ENCODE assay signal across 1 cellular context in genomic region chr4:140252742-140253555, GRCh38.
TF ChIP-seq lines count a peak whose summit lies in the region.

No MANE protein-coding gene starts in this region.

TF ChIP-seq in GM23338, 12 proteins besides CTCF, POLR2A, EP300 and RAD21 (continued from another document):
- TF ChIP-seq, protein P1, sequence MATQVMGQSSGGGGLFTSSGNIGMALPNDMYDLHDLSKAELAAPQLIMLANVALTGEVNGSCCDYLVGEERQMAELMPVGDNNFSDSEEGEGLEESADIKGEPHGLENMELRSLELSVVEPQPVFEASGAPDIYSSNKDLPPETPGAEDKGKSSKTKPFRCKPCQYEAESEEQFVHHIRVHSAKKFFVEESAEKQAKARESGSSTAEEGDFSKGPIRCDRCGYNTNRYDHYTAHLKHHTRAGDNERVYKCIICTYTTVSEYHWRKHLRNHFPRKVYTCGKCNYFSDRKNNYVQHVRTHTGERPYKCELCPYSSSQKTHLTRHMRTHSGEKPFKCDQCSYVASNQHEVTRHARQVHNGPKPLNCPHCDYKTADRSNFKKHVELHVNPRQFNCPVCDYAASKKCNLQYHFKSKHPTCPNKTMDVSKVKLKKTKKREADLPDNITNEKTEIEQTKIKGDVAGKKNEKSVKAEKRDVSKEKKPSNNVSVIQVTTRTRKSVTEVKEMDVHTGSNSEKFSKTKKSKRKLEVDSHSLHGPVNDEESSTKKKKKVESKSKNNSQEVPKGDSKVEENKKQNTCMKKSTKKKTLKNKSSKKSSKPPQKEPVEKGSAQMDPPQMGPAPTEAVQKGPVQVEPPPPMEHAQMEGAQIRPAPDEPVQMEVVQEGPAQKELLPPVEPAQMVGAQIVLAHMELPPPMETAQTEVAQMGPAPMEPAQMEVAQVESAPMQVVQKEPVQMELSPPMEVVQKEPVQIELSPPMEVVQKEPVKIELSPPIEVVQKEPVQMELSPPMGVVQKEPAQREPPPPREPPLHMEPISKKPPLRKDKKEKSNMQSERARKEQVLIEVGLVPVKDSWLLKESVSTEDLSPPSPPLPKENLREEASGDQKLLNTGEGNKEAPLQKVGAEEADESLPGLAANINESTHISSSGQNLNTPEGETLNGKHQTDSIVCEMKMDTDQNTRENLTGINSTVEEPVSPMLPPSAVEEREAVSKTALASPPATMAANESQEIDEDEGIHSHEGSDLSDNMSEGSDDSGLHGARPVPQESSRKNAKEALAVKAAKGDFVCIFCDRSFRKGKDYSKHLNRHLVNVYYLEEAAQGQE (IDR thresholded peaks at IDR 0.05; ENCODE audit: unreplicated experiment): no peak
- TF ChIP-seq CREB1 (CRISPR knock-in tag; IDR thresholded peaks at IDR 0.05; ENCODE audit: low read depth): no peak
- TF ChIP-seq EZH2phosphoT487 (IDR thresholded peaks at IDR 0.05; ENCODE audit: unreplicated experiment): no peak
- TF ChIP-seq, protein P2, sequence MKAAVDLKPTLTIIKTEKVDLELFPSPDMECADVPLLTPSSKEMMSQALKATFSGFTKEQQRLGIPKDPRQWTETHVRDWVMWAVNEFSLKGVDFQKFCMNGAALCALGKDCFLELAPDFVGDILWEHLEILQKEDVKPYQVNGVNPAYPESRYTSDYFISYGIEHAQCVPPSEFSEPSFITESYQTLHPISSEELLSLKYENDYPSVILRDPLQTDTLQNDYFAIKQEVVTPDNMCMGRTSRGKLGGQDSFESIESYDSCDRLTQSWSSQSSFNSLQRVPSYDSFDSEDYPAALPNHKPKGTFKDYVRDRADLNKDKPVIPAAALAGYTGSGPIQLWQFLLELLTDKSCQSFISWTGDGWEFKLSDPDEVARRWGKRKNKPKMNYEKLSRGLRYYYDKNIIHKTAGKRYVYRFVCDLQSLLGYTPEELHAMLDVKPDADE (IDR thresholded peaks at IDR 0.05): no peak
- TF ChIP-seq POLR2AphosphoS5 (IDR thresholded peaks at IDR 0.05; ENCODE audit: low read depth): no peak
TF ChIP-seq in GM23338: peak in this region for 0.
